ENCODE assay signal across 1 cellular context in the genomic region with DNA sequence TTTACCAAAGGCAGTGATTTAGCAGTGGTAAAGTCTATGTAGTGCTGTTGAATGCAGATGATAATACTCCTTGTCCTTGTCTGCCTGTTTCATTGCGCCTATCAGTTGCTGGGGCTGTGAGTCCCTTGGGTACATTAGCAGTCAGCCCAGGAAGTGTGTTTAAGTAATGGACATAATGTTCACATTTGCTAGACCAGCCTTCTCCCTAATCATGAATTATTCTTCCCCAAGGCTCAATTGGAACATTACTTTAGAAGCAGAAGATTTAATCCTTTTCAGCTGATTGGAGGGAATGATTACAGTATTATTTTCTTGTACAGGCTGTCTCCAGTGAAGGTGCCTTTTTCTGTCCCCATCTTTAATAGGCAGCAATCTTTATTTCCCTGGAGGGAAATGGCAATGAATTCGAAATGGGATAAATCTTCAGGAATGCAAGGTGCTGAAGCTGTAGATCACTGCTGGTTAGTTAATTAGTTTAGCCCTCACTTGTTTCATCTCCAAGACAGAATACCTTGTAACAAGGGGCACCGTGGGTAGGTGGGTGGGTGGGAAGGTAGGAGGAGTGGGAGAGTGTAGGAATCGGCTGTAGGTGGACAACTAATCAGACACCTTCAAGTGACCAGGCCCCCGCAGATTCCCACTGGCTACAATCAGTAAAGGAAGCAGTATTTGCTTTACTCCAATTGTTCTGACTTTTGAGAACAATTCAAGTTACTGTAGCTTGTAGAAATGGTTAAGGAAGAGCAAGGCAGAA.
TF ChIP-seq lines count a peak whose summit lies in the region.

No MANE protein-coding gene starts in this region.

TF ChIP-seq in SK-N-SH, 30 proteins besides CTCF, POLR2A, EP300 and RAD21 (continued from another document):
- TF ChIP-seq, protein P1, sequence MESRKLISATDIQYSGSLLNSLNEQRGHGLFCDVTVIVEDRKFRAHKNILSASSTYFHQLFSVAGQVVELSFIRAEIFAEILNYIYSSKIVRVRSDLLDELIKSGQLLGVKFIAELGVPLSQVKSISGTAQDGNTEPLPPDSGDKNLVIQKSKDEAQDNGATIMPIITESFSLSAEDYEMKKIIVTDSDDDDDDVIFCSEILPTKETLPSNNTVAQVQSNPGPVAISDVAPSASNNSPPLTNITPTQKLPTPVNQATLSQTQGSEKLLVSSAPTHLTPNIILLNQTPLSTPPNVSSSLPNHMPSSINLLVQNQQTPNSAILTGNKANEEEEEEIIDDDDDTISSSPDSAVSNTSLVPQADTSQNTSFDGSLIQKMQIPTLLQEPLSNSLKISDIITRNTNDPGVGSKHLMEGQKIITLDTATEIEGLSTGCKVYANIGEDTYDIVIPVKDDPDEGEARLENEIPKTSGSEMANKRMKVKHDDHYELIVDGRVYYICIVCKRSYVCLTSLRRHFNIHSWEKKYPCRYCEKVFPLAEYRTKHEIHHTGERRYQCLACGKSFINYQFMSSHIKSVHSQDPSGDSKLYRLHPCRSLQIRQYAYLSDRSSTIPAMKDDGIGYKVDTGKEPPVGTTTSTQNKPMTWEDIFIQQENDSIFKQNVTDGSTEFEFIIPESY (IDR thresholded peaks at IDR 0.05; ENCODE audit: borderline replicate concordance, low read depth) = no peak
- TF ChIP-seq CHD2 (IDR thresholded peaks at IDR 0.05; ENCODE audit: low read length, partially characterized antibody) (peak; percentile 52), RFX5 (IDR thresholded peaks at IDR 0.05; ENCODE audit: low read length) (peak; percentile 8; the same call in 1 of the 2 replicates), TCF12 (IDR thresholded peaks at IDR 0.05) (0 out of 2 replicates have a peak, but pooled peaks have one; percentile 16), FOXJ3 (CRISPR knock-in tag; IDR thresholded peaks at IDR 0.05) (peak; percentile 31; the same call in 1 of the 2 replicates), MAX (IDR thresholded peaks at IDR 0.05; ENCODE audit: low read depth) (no peak)
TF ChIP-seq in SK-N-SH: peak in this region for 6.
